8 cellular contexts compared by ENCODE assay signal in the genomic region with DNA sequence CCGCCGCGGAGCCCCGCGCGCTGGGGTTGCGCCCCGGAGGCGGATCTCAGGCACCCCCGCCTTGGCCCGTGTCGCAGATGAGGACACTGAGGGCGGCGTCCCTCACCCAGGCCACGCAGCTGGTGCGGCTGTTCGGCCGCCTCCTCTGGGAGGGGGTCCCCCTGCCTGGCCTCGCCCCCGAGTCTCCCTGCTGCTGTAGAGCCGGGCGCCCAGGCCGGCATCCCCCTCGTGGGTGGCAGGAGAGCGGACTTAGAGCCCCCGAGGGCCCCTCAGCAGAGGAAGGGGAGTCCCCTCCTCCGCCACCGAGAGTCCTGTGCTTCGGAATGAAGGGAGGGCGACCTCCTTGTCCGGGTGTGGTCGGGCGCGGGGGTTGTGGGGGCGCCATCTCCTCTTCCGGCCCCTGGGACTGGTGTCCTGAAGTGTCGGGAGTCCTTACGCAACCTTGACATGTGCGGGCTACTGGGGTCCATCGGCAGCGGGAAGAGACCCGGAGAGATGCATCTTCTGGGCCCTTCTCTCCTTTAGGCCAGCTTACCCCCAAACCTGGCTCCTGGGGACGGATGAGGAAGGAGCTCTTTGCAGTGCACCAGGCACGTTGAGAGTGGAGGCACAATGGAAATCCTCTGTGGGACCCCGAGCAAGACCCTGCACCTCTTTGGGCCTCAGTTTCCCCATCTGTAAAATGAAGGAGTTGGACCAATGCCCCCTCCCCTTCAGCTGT. TPM values are rescaled to one million over a fixed set of nuclear protein-coding genes. Genes with fewer than 3 reads are reported as not detected.
DNase-seq lines count a peak whose midpoint lies in the region; ATAC-seq, FAIRE-seq and TF ChIP-seq lines count a peak whose summit lies in the region.

No MANE protein-coding gene starts in this region.

- no peak overlapping the region for H3K9ac ChIP-seq in GM12878 (ENCODE audit: control insufficient read depth, insufficient read depth, low read length)

- 3% methylated on average over 39 of the region's 45 CpGs for WGBS in GM12878 (ENCODE audit: insufficient coverage, insufficient replicate concordance, low lambda C conversion rate, missing lambda C conversion rate)
- WGBS in stomach, 5 donors = 0 to 4% (median 1%) methylated on average over 19 to 45 of the region's 45 CpGs

- H3K36me3 ChIP-seq in GM12878 (ENCODE audit: control insufficient read depth in 2 of 2, insufficient read depth in 2 of 2, low read length in 1 of 2) = no peaks in the 10 kb centered on the region
- no peaks in the 10 kb centered on the region for H3K36me3 ChIP-seq in stomach

- TF ChIP-seq EP300 in GM12878 (IDR thresholded peaks at IDR 0.05; ENCODE audit: borderline replicate concordance in 1 of 2, control insufficient read depth in 1 of 2, low read depth in 2 of 2, low read length in 2 of 2) (no peak), stomach (IDR thresholded peaks at IDR 0.05) (no peak)

- RAD21 ChIA-PET in GM12878 (lab: Charles Lee; ENCODE audit: unreplicated experiment) = interaction anchor here (0.7 to 1.8 kb wide), 3 partner anchors 218 to 221 kb away, joined by 4 to 13 read pairs (median 6); no protein-coding TSS in a partner anchor

- SMC1A ChIA-PET in GM12878 (lab: Charles Lee; ENCODE audit: uncharacterized antibody, unreplicated experiment) = interaction anchor here (0.7 to 1.9 kb wide), 8 partner anchors 9 to 364 kb away, joined by 3 to 12 read pairs (median 4); a partner anchor contains a TSS

- intact Hi-C loops in GM12878 (cut with micrococcal nuclease; ENCODE audit: unreplicated experiment) = loop anchor here (1.0 kb wide), 1 partner anchor 221 kb away; no protein-coding TSS in a partner anchor
- intact Hi-C loops in stomach (cut with DNase I; ENCODE audit: low total_unique reads) = loop anchor here (5.0 kb wide), 1 partner anchor 220 kb away; no protein-coding TSS in a partner anchor

- CTCF ChIA-PET in GM12878 (lab: Yijun Ruan, JAX) = interaction anchor here (0.6 to 6.5 kb wide), 16 partner anchors 8 to 442 kb away, joined by 3 to 111 read pairs (median 4); a partner anchor contains a TSS

- peaks cover 0 to 5% of the 10 kb centered on the region in 2 experiments; a peak in 3 of 4 replicates for H3K27me3 ChIP-seq in GM12878 (replicated peaks in 1 of 2; ENCODE audit: control insufficient read depth in 2 of 2, insufficient read depth in 2 of 2, low read length in 1 of 2)
- peaks cover 0 to 32% (median 6%) of the 10 kb centered on the region in 3 donors for H3K27me3 ChIP-seq in stomach

- H3K27ac ChIP-seq in GM12878 (ENCODE audit: control insufficient read depth, insufficient read depth) = no peak overlapping the region
- H3K27ac ChIP-seq in stomach = peak overlapping the region in 2 of 5 donors; percentile 47 to 50

- DNase-seq in SIG-M5 treated with dmso at 0.1 percent for 504 hours (lab: John Stamatoyannopoulos, UW; ENCODE audit: unreplicated experiment) = peak; percentile 42
- no peak for DNase-seq in SIG-M5 (lab: John Stamatoyannopoulos, UW)
- peak; percentile 74 for DNase-seq in NB4 (ENCODE audit: low read depth)
- DNase-seq in GM12878 (ENCODE audit: low read depth, low spot score) = no peak
- DNase-seq in left kidney (ENCODE audit: low read depth, low spot score) = peak; percentile 49
- DNase-seq in stomach = no peak
- DNase-seq in NCI-H510A (lab: John Stamatoyannopoulos, UW) = no peak

- FAIRE-seq in GM12878 (lab: Jason Lieb, UNC) = no peak

- H3K4me2 ChIP-seq in GM12878 (ENCODE audit: control insufficient read depth, insufficient read depth) = peak overlapping the region; percentile 75

- H3K4me1 ChIP-seq in GM12878 (ENCODE audit: control insufficient read depth, insufficient read depth, low read length) (peaks cover 7% of the 10 kb centered on the region), stomach (peaks cover 14 to 20% (median 16%) of the 10 kb centered on the region in 4 donors)

- no peaks in the 10 kb centered on the region for H3K79me2 ChIP-seq in GM12878 (ENCODE audit: control insufficient read depth, insufficient read depth, low read length)

- no peaks in the 10 kb centered on the region for H4K20me1 ChIP-seq in GM12878 (ENCODE audit: control insufficient read depth, insufficient read depth)

- TF ChIP-seq POLR2A in NB4 (IDR thresholded peaks at IDR 0.05; ENCODE audit: extremely low read depth, insufficient read length) = no peak
- no peak for TF ChIP-seq POLR2A in GM12878 (IDR thresholded peaks at IDR 0.05; ENCODE audit: low read depth, low read length)
- TF ChIP-seq POLR2A in stomach (IDR thresholded peaks at IDR 0.05) = no peak

- POLR2A ChIA-PET in GM12878 (lab: Charles Lee) = interaction anchor here (0.6 to 2.1 kb wide), 3 partner anchors 11 to 1735 kb away, joined by 3 to 6 read pairs (median 5); a partner anchor contains a TSS

- no peak for TF ChIP-seq CTCF in NB4 (IDR thresholded peaks at IDR 0.05; ENCODE audit: low read depth, low read length)
- TF ChIP-seq CTCF in GM12878 (IDR thresholded peaks at IDR 0.05 in 2 of 3, conservative IDR thresholded peaks at IDR 0.05 in 1 of 3; ENCODE audit: control insufficient read depth in 2 of 3, extremely low read depth in 1 of 3, insufficient read depth in 1 of 3, low read depth in 3 of 3, low read length in 3 of 3) = no peak
- TF ChIP-seq CTCF in stomach (IDR thresholded peaks at IDR 0.05) = no peak

- no peak for TF ChIP-seq RAD21 in GM12878 (IDR thresholded peaks at IDR 0.05; ENCODE audit: insufficient read depth, low read depth, low read length)

- in situ Hi-C loops in GM12878 (cut with MboI) = loop anchor here (10.0 kb wide), 1 partner anchor 227 kb away; no protein-coding TSS in a partner anchor

- peak; percentile 49 for ATAC-seq in GM12878
- no peak for ATAC-seq in HG03108 (IDR thresholded peaks at IDR 0.05; ENCODE audit: unreplicated experiment)

- H3K9me3 ChIP-seq in GM12878 (replicated peaks; ENCODE audit: control insufficient read depth, insufficient read depth, low read length) = no peaks in the 10 kb centered on the region; the same call in 1 of the 3 replicates
- H3K9me3 ChIP-seq in stomach = peaks cover 0 to 6% (median 2%) of the 10 kb centered on the region in 4 donors

- H3K4me3 ChIP-seq in NB4 (ENCODE audit: low read depth, low read length) (peak overlapping the region; percentile 51), GM12878 (peak overlapping the region; percentile 72), stomach (peak overlapping the region; percentile 55 to 76 (median 64))

- H2AFZ ChIP-seq in GM12878 (ENCODE audit: control insufficient read depth, low read depth, low read length) = peak overlapping the region; percentile 56

- BruUV-seq in GM12878 (replicated peaks; lab: Mats Ljungman, UMichigan) = no TSS peak

TF ChIP-seq in GM12878, 131 proteins besides CTCF, POLR2A, EP300 and RAD21 (continues in another document):
- TF ChIP-seq ZNF207 (IDR thresholded peaks at IDR 0.05; ENCODE audit: borderline replicate concordance) = no peak
- TF ChIP-seq SMC3 (IDR thresholded peaks at IDR 0.05; ENCODE audit: borderline replicate concordance, low read length) = no peak
- no peak for TF ChIP-seq BRCA1 (IDR thresholded peaks at IDR 0.05; ENCODE audit: low read depth, low read length)

RNA-seq across cellular contexts. Expression of a gene that starts 11.7 kb away (rescaled TPM):
- total RNA-seq in GM12878 (2013; cell fraction: nucleolus; rRNA removed) = 67.3 and 73.2 TPM in 2 replicates
- total RNA-seq in GM12878 (2014; rRNA removed) = 39.3 and 42.9 TPM in 2 replicates
- total RNA-seq in GM12878 (2014; rRNA removed; fragmentation: Illumina TruSeq; extraction: Trizol) = 51.7 and 55.0 TPM in 2 replicates
- total RNA-seq in GM12878 (2021) = 45.6 and 53.2 TPM in 2 replicates
- 26.7 TPM for polyA plus RNA-seq in GM12878 (2011; ENCODE audit: low read depth)
- polyA plus RNA-seq in GM12878 (2011; rRNA removed) = 47.3 and 54.1 TPM in 2 replicates
- polyA plus RNA-seq in GM12878 (2011; cell fraction: cytosol; rRNA removed) = 40.4 and 42.3 TPM in 2 replicates
- polyA plus RNA-seq in GM12878 (2011; cell fraction: nucleus; rRNA removed) = 37.6 and 43.1 TPM in 2 replicates
- 23.0 and 23.9 TPM in 2 replicates for polyA plus RNA-seq in GM12878 (2012)
- polyA plus RNA-seq in GM12878 (2014; fragmentation: Illumina TruSeq; extraction: Trizol) = 52.0 and 64.1 TPM in 2 replicates
- 10 to 100 TPM; 26.3 to 48.8 TPM for polyA plus RNA-seq in GM12878 (2014; fragmentation: Nextera tagmentation; extraction: Ambion mirVana)
- 41.6 and 42.6 TPM in 2 replicates for polyA plus RNA-seq in GM12878 (2014; rRNA removed)
- polyA plus RNA-seq in GM12878 (2016; fragmentation: Nextera tagmentation; extraction: Ambion mirVana) = 10 to 100 TPM; 46.6 to 51.7 TPM
- 56.5 and 59.0 TPM in 2 replicates for polyA minus RNA-seq in GM12878 (2011; rRNA and poly(A)+ RNA removed)
- polyA minus RNA-seq in GM12878 (2011; cell fraction: cytosol; rRNA and poly(A)+ RNA removed) = 11.1 and 20.9 TPM in 2 replicates
- polyA minus RNA-seq in GM12878 (2011; cell fraction: nucleus; rRNA and poly(A)+ RNA removed) = 17.5 and 31.8 TPM in 2 replicates
- 10 to 100 TPM in 3 of 5 donors, 1 to 10 TPM in 2; 6.4 to 36.9 (median 14.0) TPM for total RNA-seq in stomach
- 10 to 100 TPM; 13.6 to 15.0 (median 14.5) TPM for polyA plus RNA-seq in stomach

RNA-seq across cellular contexts. Expression of a gene that starts 17.5 kb away (rescaled TPM):
- total RNA-seq in GM12878 (2013; cell fraction: nucleolus; rRNA removed) = not detected in 2 replicates
- not detected in 2 replicates for total RNA-seq in GM12878 (2014; rRNA removed)
- not detected in 2 replicates for total RNA-seq in GM12878 (2014; rRNA removed; fragmentation: Illumina TruSeq; extraction: Trizol)
- not detected in 2 replicates for total RNA-seq in GM12878 (2021)
- polyA plus RNA-seq in GM12878 (2011; ENCODE audit: low read depth) = not detected
- polyA plus RNA-seq in GM12878 (2011; rRNA removed) = not detected in 2 replicates
- not detected in 2 replicates for polyA plus RNA-seq in GM12878 (2011; cell fraction: cytosol; rRNA removed)
- polyA plus RNA-seq in GM12878 (2011; cell fraction: nucleus; rRNA removed) = 0.04 TPM in 1 of 2 replicates, not detected in the other
- polyA plus RNA-seq in GM12878 (2012) = not detected in 2 replicates
- not detected in 2 replicates for polyA plus RNA-seq in GM12878 (2014; fragmentation: Illumina TruSeq; extraction: Trizol)
- not detected for polyA plus RNA-seq in GM12878 (2014; fragmentation: Nextera tagmentation; extraction: Ambion mirVana)
- polyA plus RNA-seq in GM12878 (2014; rRNA removed) = not detected in 2 replicates
- not detected for polyA plus RNA-seq in GM12878 (2016; fragmentation: Nextera tagmentation; extraction: Ambion mirVana)
- not detected in 2 replicates for polyA minus RNA-seq in GM12878 (2011; rRNA and poly(A)+ RNA removed)
- not detected in 2 replicates for polyA minus RNA-seq in GM12878 (2011; cell fraction: cytosol; rRNA and poly(A)+ RNA removed)
- not detected in 2 replicates for polyA minus RNA-seq in GM12878 (2011; cell fraction: nucleus; rRNA and poly(A)+ RNA removed)
- total RNA-seq in stomach = not detected
- polyA plus RNA-seq in stomach = under 1 TPM in 1 of 3 donors, not detected in 2; 0.08 TPM

Comparison
In these comparisons a context has a peak if more than half of its experiments do, and no peak if none do; other contexts are left out.
1. DNase-seq: peak in SIG-M5 treated with dmso at 0.1 percent for 504 hours (single experiment), NB4 (single experiment) and left kidney (single experiment); none in SIG-M5 (single experiment), GM12878 (single experiment), stomach (single experiment) and NCI-H510A (single experiment).
2. Peak in every context shown above with its lines, with median percentiles within 50 percentile points of each other: H3K4me3 ChIP-seq.